ENCODE assay signal across 8 cellular contexts in genomic region chr19:10251792-10252694, GRCh38. TPM values are rescaled to one million over a fixed set of nuclear protein-coding genes. Genes with fewer than 3 reads are reported as not detected.
DNase-seq lines count a peak whose midpoint lies in the region; ATAC-seq, FAIRE-seq and TF ChIP-seq lines count a peak whose summit lies in the region.

TSS of gene MRPL4 (plus strand) at chr19:10252214. CDS start at chr19:10252254, 40 bp downstream.

- peak within 1 kb of the TSS; percentile 97 for H2AFZ ChIP-seq in mammary epithelial cell (ENCODE audit: low read depth, low read length)

- CTCF ChIA-PET in mammary epithelial cell (lab: Charles Lee; ENCODE audit: low non-redundant PET): no interaction called here

- H3K36me3 ChIP-seq in WERI-Rb-1: peaks cover 23% of the 10 kb centered on the region
- peaks cover 12% of the 10 kb centered on the region for H3K36me3 ChIP-seq in mammary epithelial cell (ENCODE audit: insufficient read depth, low read length)
- H3K36me3 ChIP-seq in small intestine (ENCODE audit: control insufficient read depth in 2 of 2, insufficient read depth in 2 of 2, low read length in 2 of 2): peaks cover 2 to 4% of the 10 kb centered on the region in 2 donors

- in situ Hi-C loops in ACHN (cut with HindIII; ENCODE audit: low pct_ligation_motif_present, low pct_unique_long_range_greater_than_20kb, low sequenced_read_pairs): no loop called here
- in situ Hi-C loops in mammary epithelial cell (cut with MboI; ENCODE audit: low sequenced_read_pairs in 2 of 2): loop anchor here in 1 of 2 donors (10.0 kb wide), 1 partner anchor 317 kb away; the partner anchor contains the start of gene OLFM2

- TF ChIP-seq CTCF in WERI-Rb-1 (IDR thresholded peaks at IDR 0.05; ENCODE audit: low read depth, low read length) (no peak), mammary epithelial cell (conservative IDR thresholded peaks at IDR 0.05 in 1 of 2, IDR thresholded peaks at IDR 0.05 in 1 of 2; ENCODE audit: extremely low read depth in 1 of 2, insufficient read depth in 1 of 2, low read depth in 1 of 2, low read length in 2 of 2) (no peak)

- dilution Hi-C loops in mammary epithelial cell (cut with HindIII; ENCODE audit: low sequenced_read_pairs): no loop called here

- H3K27ac ChIP-seq in WERI-Rb-1 (peak within 1 kb of the TSS; percentile 81), mammary epithelial cell (ENCODE audit: insufficient read depth, low read depth, low read length) (peak within 1 kb of the TSS; percentile 63), small intestine (ENCODE audit: low read depth in 1 of 2, low read length in 1 of 2) (peak within 1 kb of the TSS; percentile 46 to 62)

- WGBS in mammary epithelial cell (ENCODE audit: low coverage, missing lambda C conversion rate): 0% methylated on average over 12 of the region's 77 CpGs
- WGBS in small intestine, 3 donors: 0 to 1% (median 0%) methylated on average over 58 to 77 of the region's 77 CpGs

- no peaks in the 10 kb centered on the region for H3K27me3 ChIP-seq in WERI-Rb-1 (ENCODE audit: insufficient read depth, low read depth, severe bottlenecking)
- no peaks in the 10 kb centered on the region for H3K27me3 ChIP-seq in mammary epithelial cell (ENCODE audit: insufficient read depth, low read length)
- no peaks in the 10 kb centered on the region for H3K27me3 ChIP-seq in small intestine (ENCODE audit: control insufficient read depth in 2 of 2, insufficient read depth in 2 of 2, low read length in 2 of 2)

- intact Hi-C loops in mammary epithelial cell (cut with micrococcal nuclease): loop anchor here (2.0 kb wide), 2 partner anchors 139 to 249 kb away; no protein-coding TSS in a partner anchor

- H3K4me2 ChIP-seq in mammary epithelial cell (ENCODE audit: insufficient read depth, low read depth, low read length): peak within 1 kb of the TSS; percentile 95

- H3K9me3 ChIP-seq in WERI-Rb-1 (ENCODE audit: severe bottlenecking) (no peaks in the 10 kb centered on the region), mammary epithelial cell (replicated peaks; ENCODE audit: insufficient read depth, low read length) (no peaks in the 10 kb centered on the region), small intestine (ENCODE audit: control insufficient read depth, low read depth) (no peaks in the 10 kb centered on the region)

- H3K4me1 ChIP-seq in mammary epithelial cell (ENCODE audit: insufficient read depth, low read length): peaks cover 13% of the 10 kb centered on the region
- H3K4me1 ChIP-seq in small intestine (ENCODE audit: control insufficient read depth in 2 of 2, insufficient read depth in 1 of 2, low read depth in 1 of 2, low read length in 1 of 2): no peaks in the 10 kb centered on the region

- peaks cover 26% of the 10 kb centered on the region for H3K79me2 ChIP-seq in mammary epithelial cell (ENCODE audit: insufficient read depth, low read length)

- peak; percentile 92 for ATAC-seq in GM18873 (IDR thresholded peaks at IDR 0.05; ENCODE audit: low FRiP score, unreplicated experiment)
- ATAC-seq in HG03139 (IDR thresholded peaks at IDR 0.05; ENCODE audit: unreplicated experiment): peak; percentile 87

- DNase-seq in ACHN (peak; percentile 98), NCI-H2227 (lab: John Stamatoyannopoulos, UW; ENCODE audit: unreplicated experiment) (peak; percentile 95), WERI-Rb-1 (peak; percentile 97), mammary epithelial cell (peak; percentile 99), iPS-NIHi11 (ENCODE audit: low spot score) (peak; percentile 94), small intestine (peak; percentile 99)

- peak; percentile 93 for FAIRE-seq in small intestine (lab: Jason Lieb, UNC)

- TSS peak; percentile 47 for BruUV-seq in mammary epithelial cell (replicated peaks; lab: Mats Ljungman, UMichigan)

- no peaks in the 10 kb centered on the region for H4K20me1 ChIP-seq in mammary epithelial cell (ENCODE audit: insufficient read depth, low read length)

- peak within 1 kb of the TSS; percentile 77 for H3K9ac ChIP-seq in mammary epithelial cell (ENCODE audit: insufficient read depth, low read length)

- peak within 1 kb of the TSS; percentile 95 for H3K4me3 ChIP-seq in WERI-Rb-1 (ENCODE audit: low read depth, low read length)
- H3K4me3 ChIP-seq in mammary epithelial cell (replicated peaks in 1 of 3; ENCODE audit: insufficient read depth in 1 of 3, low read depth in 2 of 3, low read length in 3 of 3): peak within 1 kb of the TSS; percentile 76 to 97 (median 91)
- H3K4me3 ChIP-seq in small intestine (ENCODE audit: low read depth in 1 of 2, low read length in 2 of 2): peak within 1 kb of the TSS; percentile 33 to 86

RNA-seq across cellular contexts. Expression of gene MRPL4, which starts in this region (rescaled TPM):
- total RNA-seq in mammary epithelial cell: 10 to 100 TPM; 55.8 to 89.1 TPM
- polyA plus RNA-seq in mammary epithelial cell (85.2 TPM), small intestine (10 to 100 TPM; 44.1 to 85.8 (median 51.9) TPM)
- 35.0 TPM for polyA minus RNA-seq in mammary epithelial cell

Comparison
In these comparisons a context has a peak if more than half of its experiments do, and no peak if none do; other contexts are left out.
1. Peak in every context shown above with its lines: DNase-seq, ATAC-seq, H3K4me3 ChIP-seq and H3K27ac ChIP-seq.